Comparison of ENCODE assay signal across 15 cellular contexts in the genomic region with DNA sequence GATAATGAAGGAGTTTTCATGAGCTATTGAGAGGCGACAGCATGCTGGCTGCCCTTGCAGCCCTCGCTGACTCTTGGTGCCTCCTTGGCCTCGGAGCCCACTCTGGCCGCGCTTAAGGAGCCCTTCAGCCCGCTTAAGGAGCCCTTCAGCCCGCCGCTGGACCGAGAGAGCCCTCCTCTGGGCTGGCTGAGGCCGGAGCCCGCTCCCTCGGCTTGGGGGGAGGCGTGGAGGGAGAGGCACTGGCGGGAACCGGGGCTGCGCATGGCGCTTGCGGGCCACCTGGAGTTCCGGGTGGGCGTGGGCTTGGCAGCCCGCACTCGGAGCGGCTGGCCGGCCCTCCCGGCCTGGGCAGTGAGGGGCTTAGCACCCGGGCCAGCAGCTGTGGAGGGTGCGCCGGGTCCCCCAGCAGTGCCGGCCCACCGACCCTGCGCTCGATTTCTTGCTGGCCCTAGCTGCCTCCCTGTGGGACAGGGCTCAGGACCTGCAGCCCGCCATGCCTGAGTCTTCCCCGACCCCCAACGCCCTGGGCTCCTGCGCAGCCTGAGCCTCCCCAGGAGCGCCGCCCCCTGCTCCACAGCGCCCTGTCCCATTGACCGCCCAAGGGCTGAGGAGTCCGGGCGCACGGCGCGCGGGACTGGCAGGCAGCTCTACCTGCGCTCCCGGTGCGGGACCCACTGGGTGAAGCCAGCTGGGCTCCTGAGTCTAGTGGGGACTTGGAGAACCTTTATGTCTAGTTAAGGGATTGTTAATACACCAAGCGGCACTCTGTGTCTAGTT. TPM values are rescaled to one million over a fixed set of nuclear protein-coding genes. Genes with fewer than 3 reads are reported as not detected.
DNase-seq lines count a peak whose midpoint lies in the region; ATAC-seq and TF ChIP-seq lines count a peak whose summit lies in the region.
"Had no signal": no experiment of that assay in that cellular context is flagged by ENCODE, and none has a peak within 500 bp of the region (broad histone marks: within the 10 kb centered on the region; RNA-seq: fewer than 3 reads in every experiment).

No MANE protein-coding gene starts in this region.

- no peaks in the 10 kb centered on the region for H3K4me1 Mint-ChIP-seq in activated T-helper 17 cell treated with anti-CD3 and anti-CD28 coated beads, Interleukin-2, amount 50 U/mL, for 72 hours

- H3K9me3 ChIP-seq in left ventricle myocardium inferior (replicated peaks) (no peaks in the 10 kb centered on the region), right atrium auricular region (no peaks in the 10 kb centered on the region), lung (ENCODE audit: control insufficient read depth in 2 of 2, insufficient read depth in 1 of 2, low read length in 1 of 2) (no peaks in the 10 kb centered on the region), testis (no peaks in the 10 kb centered on the region)

- ATAC-seq in lung (ENCODE audit: insufficient read depth, low FRiP score) = peak; percentile 41
- ATAC-seq in activated T-helper 17 cell treated with anti-CD3 and anti-CD28 coated beads, Interleukin-2, amount 50 U/mL, for 72 hours (replicated peaks) = no peak

- TF ChIP-seq CTCF in left ventricle myocardium inferior (IDR thresholded peaks at IDR 0.05; ENCODE audit: borderline replicate concordance) = no peak
- no peak for TF ChIP-seq CTCF in right atrium auricular region (IDR thresholded peaks at IDR 0.05)
- TF ChIP-seq CTCF in fibroblast of villous mesenchyme (IDR thresholded peaks at IDR 0.05; ENCODE audit: insufficient read depth, low read depth, low read length) = no peak
- no peak for TF ChIP-seq CTCF in lung (IDR thresholded peaks at IDR 0.05; ENCODE audit: control extremely low read depth, extremely low read depth)
- no peak for TF ChIP-seq CTCF in testis (IDR thresholded peaks at IDR 0.05)

- intact Hi-C loops in left ventricle myocardium inferior (cut with micrococcal nuclease) = no loop called here
- intact Hi-C loops in testis (cut with DNase I; ENCODE audit: low total_unique reads) = no loop called here

- H3K9me3 Mint-ChIP-seq in activated T-helper 17 cell treated with anti-CD3 and anti-CD28 coated beads, Interleukin-2, amount 50 U/mL, for 72 hours = no peaks in the 10 kb centered on the region

- H3K27ac ChIP-seq in left ventricle myocardium inferior (replicated peaks) (no peak overlapping the region), right atrium auricular region (no peak overlapping the region), lung (ENCODE audit: low read depth in 1 of 2, low read length in 1 of 2) (no peak overlapping the region), testis (no peak overlapping the region)
- H3K27ac ChIP-seq: BLaER1 treated with 17β-estradiol and CSF1 and Interleukin-3, amounts not matched to agents 10 nM and 100 nM; GM23248; RWPE1 had no signal

- H3K4me3 ChIP-seq in left ventricle myocardium inferior (peak overlapping the region; percentile 38), right atrium auricular region (peak overlapping the region in 1 of 2 donors; percentile 17), fibroblast of villous mesenchyme (ENCODE audit: low read depth, low read length) (peak overlapping the region; percentile 35), lung (no peak overlapping the region), testis (peak overlapping the region; percentile 17 to 53)
- H3K4me3 ChIP-seq: BLaER1 treated with 17β-estradiol and CSF1 and Interleukin-3, amounts not matched to agents 10 nM and 100 nM; GM23248 had no signal

- H3K27me3 ChIP-seq in left ventricle myocardium inferior (ENCODE audit: low read depth) (peaks cover 48% of the 10 kb centered on the region), right atrium auricular region (no peaks in the 10 kb centered on the region), lung (ENCODE audit: control insufficient read depth, insufficient read depth) (no peaks in the 10 kb centered on the region), testis (no peaks in the 10 kb centered on the region)
- H3K27me3 ChIP-seq: BLaER1 treated with 17β-estradiol and CSF1 and Interleukin-3, amounts not matched to agents 10 nM and 100 nM had no signal

- H3K27me3 Mint-ChIP-seq in activated T-helper 17 cell treated with anti-CD3 and anti-CD28 coated beads, Interleukin-2, amount 50 U/mL, for 72 hours = peaks cover 9% of the 10 kb centered on the region

- no peaks in the 10 kb centered on the region for H3K36me3 Mint-ChIP-seq in activated T-helper 17 cell treated with anti-CD3 and anti-CD28 coated beads, Interleukin-2, amount 50 U/mL, for 72 hours (ENCODE audit: low read depth)

- TF ChIP-seq POLR2A in testis (IDR thresholded peaks at IDR 0.05) = no peak

- 67 to 71% methylated on average over 46 to 50 of the region's 50 CpGs for WGBS in lung, 2 donors
- WGBS in testis, 2 donors = 54 to 67% methylated on average over 1 to 46 of the region's 50 CpGs

- no peak overlapping the region for H3K4me3 Mint-ChIP-seq in activated T-helper 17 cell treated with anti-CD3 and anti-CD28 coated beads, Interleukin-2, amount 50 U/mL, for 72 hours

- no peak overlapping the region for H3K27ac Mint-ChIP-seq in activated T-helper 17 cell treated with anti-CD3 and anti-CD28 coated beads, Interleukin-2, amount 50 U/mL, for 72 hours

- H3K36me3 ChIP-seq in left ventricle myocardium inferior (no peaks in the 10 kb centered on the region), right atrium auricular region (no peaks in the 10 kb centered on the region), lung (ENCODE audit: control insufficient read depth in 2 of 2, insufficient read depth in 2 of 2, low read length in 2 of 2) (no peaks in the 10 kb centered on the region), testis (ENCODE audit: low read depth, missing control alignments) (no peaks in the 10 kb centered on the region)
- H3K36me3 ChIP-seq: BLaER1 treated with 17β-estradiol and CSF1 and Interleukin-3, amounts not matched to agents 10 nM and 100 nM had no signal

- DNase-seq in left ventricle myocardium inferior = no peak
- DNase-seq in right atrium auricular region (ENCODE audit: low spot score) = no peak
- no peak for DNase-seq in fibroblast of villous mesenchyme (ENCODE audit: low read depth)
- no peak for DNase-seq in lung (ENCODE audit: low spot score)
- DNase-seq in testis = no peak
- DNase-seq in T-helper 1 cell = no peak
- DNase-seq in NCI-H1694 treated with DMSO at 0.1 percent for 48 hours (lab: John Stamatoyannopoulos, UW) = no peak
- DNase-seq: 8988T, DMS53, GM23248, NCI-H345, NCI-H526 treated with DMSO at 0.1 percent for 48 hours had no signal

- H3K4me1 ChIP-seq in left ventricle myocardium inferior (no peaks in the 10 kb centered on the region), right atrium auricular region (no peaks in the 10 kb centered on the region), lung (ENCODE audit: control insufficient read depth in 2 of 2, insufficient read depth in 2 of 2, low read length in 2 of 2) (no peaks in the 10 kb centered on the region), testis (no peaks in the 10 kb centered on the region)
- H3K4me1 ChIP-seq: BLaER1 treated with 17β-estradiol and CSF1 and Interleukin-3, amounts not matched to agents 10 nM and 100 nM had no signal

RNA-seq across cellular contexts. Expression of a gene that starts 20.1 kb away (rescaled TPM):
- total RNA-seq in left ventricle myocardium inferior (10.5 TPM), right atrium auricular region (10 to 100 TPM; 14.2 to 24.3 TPM), fibroblast of villous mesenchyme (48.0 and 64.3 TPM in 2 replicates), lung (100 to 1,000 TPM in 1 of 2 donors, 10 to 100 TPM in 1; 77.6 to 119 TPM), testis (10 to 100 TPM; 50.2 to 59.2 TPM)
- polyA plus RNA-seq in lung (10 to 100 TPM in 1 of 2 donors, 1 to 10 TPM in 1; 6.8 to 35.2 TPM), testis (ENCODE audit: insufficient read depth, low read depth, low replicate concordance) (37.2 TPM)
- 1 to 10 TPM; 1.2 to 5.6 TPM for total RNA-seq in activated T-helper 17 cell treated with anti-CD3 and anti-CD28 coated beads, Interleukin-2, amount 50 U/mL, for 72 hours
